In genomic region chrX:10050481-10050880, GRCh38 we compare ENCODE assay signal across 21 cellular contexts.
DNase-seq lines count a peak whose midpoint lies in the region; ATAC-seq, FAIRE-seq and TF ChIP-seq lines count a peak whose summit lies in the region.
"Had no signal": no experiment of that assay in that cellular context is flagged by ENCODE, and none has a peak within 500 bp of the region (broad histone marks: within the 10 kb centered on the region; RNA-seq: fewer than 3 reads in every experiment).

No MANE protein-coding gene starts in this region.

- H3K27ac ChIP-seq in angular gyrus (ENCODE audit: low read depth, low read length) (peak overlapping the region; percentile 30), gastroesophageal sphincter (peak overlapping the region in 3 of 4 donors; percentile 38 to 66 (median 64)), stomach smooth muscle (ENCODE audit: low read length) (peak overlapping the region; percentile 24), testis (no peak overlapping the region)
- H3K27ac ChIP-seq: 22Rv1, right lobe of liver had no signal

- TF ChIP-seq EP300 in gastroesophageal sphincter (IDR thresholded peaks at IDR 0.05): no peak

- ATAC-seq in gastroesophageal sphincter: no peak
- ATAC-seq: activated naive CD8-positive, alpha-beta T cell treated with anti-CD3 and anti-CD28 coated beads, Interleukin-2, amount 50 U/mL, for 24 hours; CD8-positive, alpha-beta T cell; Panc1; right lobe of liver; stimulated activated naive CD8-positive, alpha-beta T cell treated with anti-CD3 and anti-CD28 coated beads, Interleukin-15, amount 100 ng/mL, for 72 hours had no signal

- H3K36me3 ChIP-seq in gastroesophageal sphincter (no peaks in the 10 kb centered on the region), stomach smooth muscle (ENCODE audit: control insufficient read depth in 2 of 2, insufficient read depth in 2 of 2, low read length in 2 of 2) (no peaks in the 10 kb centered on the region), testis (ENCODE audit: low read depth, missing control alignments) (no peaks in the 10 kb centered on the region)
- H3K36me3 ChIP-seq: right lobe of liver had no signal

- no peak for FAIRE-seq in urothelium cell line (lab: Jason Lieb, UNC)
- FAIRE-seq: frontal cortex, GM18507 had no signal

- peak; percentile 8 for DNase-seq in DMS 273 (lab: John Stamatoyannopoulos, UW; ENCODE audit: unreplicated experiment)
- DNase-seq in DMS 273 treated with DMSO at 0.1 percent for 48 hours (lab: John Stamatoyannopoulos, UW): no peak
- no peak for DNase-seq in urothelium cell line (ENCODE audit: low spot score)
- DNase-seq in testis: no peak
- no peak for DNase-seq in foreskin fibroblast
- DNase-seq: activated CD4-positive, alpha-beta T cell treated with anti-CD3 and anti-CD28 coated beads for 48 hours; activated naive CD8-positive, alpha-beta T cell treated with anti-CD3 and anti-CD28 coated beads, Interleukin-2, amount 50 U/mL, for 24 hours; activated T-cell treated with anti-CD3 and anti-CD28 coated beads, Interleukin-2, amount 50 U/mL, for 24 hours; GF-D8; kidney glomerular epithelial cell; NCI-H1092; right lobe of liver; stimulated activated naive CD8-positive, alpha-beta T cell treated with anti-CD3 and anti-CD28 coated beads, Interleukin-15, amount 100 ng/mL, for 72 hours had no signal

- TF ChIP-seq POLR2A in gastroesophageal sphincter (IDR thresholded peaks at IDR 0.05): no peak
- TF ChIP-seq POLR2A in testis (IDR thresholded peaks at IDR 0.05): no peak

- peaks cover 6 to 72% (median 16%) of the 10 kb centered on the region in 3 donors for H3K4me1 ChIP-seq in gastroesophageal sphincter
- peaks cover 32% of the 10 kb centered on the region for H3K4me1 ChIP-seq in stomach smooth muscle (ENCODE audit: control insufficient read depth, insufficient read depth, low read length)
- H3K4me1 ChIP-seq in testis: peaks cover 11% of the 10 kb centered on the region
- H3K4me1 ChIP-seq: right lobe of liver had no signal

- TF ChIP-seq CTCF in gastroesophageal sphincter (IDR thresholded peaks at IDR 0.05) (no peak), testis (IDR thresholded peaks at IDR 0.05) (no peak), foreskin fibroblast (IDR thresholded peaks at IDR 0.05; ENCODE audit: low read depth, low read length) (no peak)

- WGBS in gastroesophageal sphincter (ENCODE audit: low coverage in 1 of 2), 2 donors: 60 to 85% methylated on average over 1 to 2 of the region's 5 CpGs
- 65 to 71% methylated on average over 4 to 5 of the region's 5 CpGs for WGBS in testis, 2 donors

- H3K9ac ChIP-seq in stomach smooth muscle (ENCODE audit: low read length in 2 of 2): no peak overlapping the region

- H3K4me3 ChIP-seq in gastroesophageal sphincter: no peak overlapping the region
- peak overlapping the region in 1 of 2 donors; percentile 29 for H3K4me3 ChIP-seq in stomach smooth muscle (ENCODE audit: low read length in 2 of 2)
- no peak overlapping the region for H3K4me3 ChIP-seq in testis
- no peak overlapping the region for H3K4me3 ChIP-seq in foreskin fibroblast (ENCODE audit: low read depth in 1 of 2, low read length in 2 of 2)
- H3K4me3 ChIP-seq: right lobe of liver had no signal

- no peaks in the 10 kb centered on the region for H3K9me3 ChIP-seq in gastroesophageal sphincter
- H3K9me3 ChIP-seq in stomach smooth muscle (ENCODE audit: control insufficient read depth in 2 of 2, low read length in 2 of 2): no peaks in the 10 kb centered on the region
- no peaks in the 10 kb centered on the region for H3K9me3 ChIP-seq in testis
- H3K9me3 ChIP-seq: right lobe of liver had no signal

- intact Hi-C loops in testis (cut with DNase I; ENCODE audit: low total_unique reads): no loop called here

- H3K27me3 ChIP-seq in gastroesophageal sphincter (no peaks in the 10 kb centered on the region), stomach smooth muscle (ENCODE audit: control insufficient read depth in 1 of 2, insufficient read depth in 2 of 2, low read length in 2 of 2) (peaks cover 0 to 5% of the 10 kb centered on the region in 2 donors), testis (no peaks in the 10 kb centered on the region)
- H3K27me3 ChIP-seq: right lobe of liver had no signal

Comparison
In these comparisons a context has a peak if more than half of its experiments do, and no peak if none do; other contexts are left out.
1. H3K27ac ChIP-seq: peak in angular gyrus (single experiment), gastroesophageal sphincter (3 of 4) and stomach smooth muscle (single experiment); none in testis (0 of 2).